Comparison of ENCODE assay signal across 24 cellular contexts in the genomic region with DNA sequence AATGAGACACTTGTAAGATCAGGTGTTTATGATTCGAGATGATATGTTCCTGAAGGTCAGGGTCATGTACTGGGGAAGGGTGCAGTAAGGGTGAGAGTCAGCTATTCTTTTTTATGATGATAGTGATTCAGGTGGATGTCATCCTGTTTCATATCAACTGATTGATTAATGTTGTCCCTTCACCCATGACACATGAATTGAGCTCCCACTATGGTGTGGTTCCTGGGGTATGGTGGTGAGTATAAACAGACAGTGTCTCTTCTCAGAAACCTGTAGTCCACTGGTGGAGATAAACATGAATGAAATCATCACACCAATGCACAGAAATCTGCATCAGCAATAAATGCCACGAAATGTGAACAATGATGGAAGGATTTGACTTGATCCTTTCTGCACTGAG.
"Had no signal": no experiment of that assay in that cellular context is flagged by ENCODE, and none has a peak within 500 bp of the region (broad histone marks: within the 10 kb centered on the region; RNA-seq: fewer than 3 reads in every experiment).

No MANE protein-coding gene starts in this region.

- H3K36me3 Mint-ChIP-seq: activated naive CD4-positive, alpha-beta T cell treated with anti-CD3 and anti-CD28 coated beads, Interleukin-2, amount 10 ng/mL, durations not matched to agents 7 days and 5 days; activated naive CD8-positive, alpha-beta T cell treated with anti-CD3 and anti-CD28 coated beads, Interleukin-2, amount 10 ng/mL, durations not matched to agents 7 days and 5 days; T-cell had no signal

- ATAC-seq: K562, Panc1, Right ventricle myocardium inferior, T-cell had no signal

- H3K36me3 ChIP-seq: adrenal gland had no signal

- H3K27ac Mint-ChIP-seq: activated naive CD4-positive, alpha-beta T cell treated with anti-CD3 and anti-CD28 coated beads, Interleukin-2, amount 10 ng/mL, durations not matched to agents 7 days and 5 days; activated naive CD8-positive, alpha-beta T cell treated with anti-CD3 and anti-CD28 coated beads, Interleukin-2, amount 10 ng/mL, durations not matched to agents 7 days and 5 days; T-cell had no signal

- H3K27me3 ChIP-seq: adrenal gland had no signal

- H3K4me1 ChIP-seq: adrenal gland had no signal

- H3K27ac ChIP-seq: adrenal gland, SK-N-MC, VCaP had no signal

- H3K9me3 Mint-ChIP-seq: activated naive CD4-positive, alpha-beta T cell treated with anti-CD3 and anti-CD28 coated beads, Interleukin-2, amount 10 ng/mL, durations not matched to agents 7 days and 5 days; activated naive CD8-positive, alpha-beta T cell treated with anti-CD3 and anti-CD28 coated beads, Interleukin-2, amount 10 ng/mL, durations not matched to agents 7 days and 5 days; T-cell had no signal

- H3K4me1 Mint-ChIP-seq: activated naive CD4-positive, alpha-beta T cell treated with anti-CD3 and anti-CD28 coated beads, Interleukin-2, amount 10 ng/mL, durations not matched to agents 7 days and 5 days; activated naive CD8-positive, alpha-beta T cell treated with anti-CD3 and anti-CD28 coated beads, Interleukin-2, amount 10 ng/mL, durations not matched to agents 7 days and 5 days; T-cell had no signal

- FAIRE-seq: K562 had no signal

- H3K9me3 ChIP-seq: adrenal gland had no signal

- H3K4me3 Mint-ChIP-seq: activated naive CD4-positive, alpha-beta T cell treated with anti-CD3 and anti-CD28 coated beads, Interleukin-2, amount 10 ng/mL, durations not matched to agents 7 days and 5 days; activated naive CD8-positive, alpha-beta T cell treated with anti-CD3 and anti-CD28 coated beads, Interleukin-2, amount 10 ng/mL, durations not matched to agents 7 days and 5 days; T-cell had no signal

- H3K4me3 ChIP-seq: adrenal gland, K562, SK-N-MC had no signal

- DNase-seq: activated CD4-positive, alpha-beta T cell treated with anti-CD3 and anti-CD28 coated beads for 48 hours; activated CD4-positive, alpha-beta T cell treated with anti-CD3 and anti-CD28 coated beads, Interleukin-2, amount 50 U/mL, for 48 hours; activated gamma-delta T cell; activated naive CD4-positive, alpha-beta T cell treated with anti-CD3 and anti-CD28 coated beads, Interleukin-2, amount 10 ng/mL, durations not matched to agents 7 days and 5 days; activated naive CD8-positive, alpha-beta T cell treated with anti-CD3 and anti-CD28 coated beads, Interleukin-2, amount 10 ng/mL, durations not matched to agents 7 days and 5 days; adrenal gland; anterior cingulate cortex; cerebellar nuclear complex; Karpas-422; NCI-H1105 treated with DMSO at 0.1 percent for 48 hours; NCI-H1436 treated with DMSO at 0.1 percent for 48 hours; NCI-H187; NCI-H2081; NCI-H2227 treated with DMSO at 0.1 percent for 48 hours; NCI-H446 treated with DMSO at 0.1 percent for 48 hours; NCI-H524 treated with DMSO at 0.1 percent for 48 hours; NCI-H748 treated with DMSO at 0.1 percent for 48 hours; RPMI8226; T-cell had no signal
